In genomic region chr7:44232396-44232795, GRCh38 we compare ENCODE assay signal across 31 cellular contexts. TPM values are rescaled to one million over a fixed set of nuclear protein-coding genes. Genes with fewer than 3 reads are reported as not detected.
"Had no signal": no experiment of that assay in that cellular context is flagged by ENCODE, and none has a peak within 500 bp of the region (broad histone marks: within the 10 kb centered on the region; RNA-seq: fewer than 3 reads in every experiment).

No MANE protein-coding gene starts in this region.

- H3K4me1 Mint-ChIP-seq: activated CD4-positive, alpha-beta T cell treated with anti-CD3 and anti-CD28 coated beads for 36 hours; activated CD4-positive, alpha-beta T cell treated with anti-CD3 and anti-CD28 coated beads, Interleukin-2, amount 10 ng/mL, durations not matched to agents 24 days and 14 days; activated CD8-positive, alpha-beta memory T cell treated with anti-CD3 and anti-CD28 coated beads, Interleukin-2, amount 10 ng/mL, durations not matched to agents 7 days and 5 days; activated naive CD4-positive, alpha-beta T cell treated with anti-CD3 and anti-CD28 coated beads, Interleukin-2, amount 10 ng/mL, durations not matched to agents 7 days and 5 days; activated naive CD8-positive, alpha-beta T cell treated with anti-CD3 and anti-CD28 coated beads, Interleukin-2, amount 10 ng/mL, durations not matched to agents 7 days and 5 days had no signal

- ATAC-seq: activated CD4-positive, alpha-beta T cell treated with anti-CD3 and anti-CD28 coated beads for 36 hours; activated CD8-positive, alpha-beta memory T cell treated with anti-CD3 and anti-CD28 coated beads, Interleukin-2, amount 10 ng/mL, durations not matched to agents 7 days and 5 days; activated CD8-positive, alpha-beta T cell treated with anti-CD3 and anti-CD28 coated beads, Interleukin-2, amount 10 ng/mL, durations not matched to agents 7 days and 5 days; activated naive CD4-positive, alpha-beta T cell treated with anti-CD3 and anti-CD28 coated beads, Interleukin-2, amount 50 U/mL, for 72 hours; gastroesophageal sphincter had no signal

- H3K9me3 Mint-ChIP-seq: activated CD4-positive, alpha-beta memory T cell treated with anti-CD3 and anti-CD28 coated beads for 36 hours; activated CD4-positive, alpha-beta T cell treated with anti-CD3 and anti-CD28 coated beads, Interleukin-2, amount 10 ng/mL, durations not matched to agents 24 days and 14 days; activated naive CD4-positive, alpha-beta T cell treated with anti-CD3 and anti-CD28 coated beads, Interleukin-2, amount 10 ng/mL, durations not matched to agents 7 days and 5 days; activated naive CD4-positive, alpha-beta T cell treated with anti-CD3 and anti-CD28 coated beads, Interleukin-2, amount 50 U/mL, for 72 hours; activated naive CD8-positive, alpha-beta T cell treated with anti-CD3 and anti-CD28 coated beads, Interleukin-2, amount 10 ng/mL, durations not matched to agents 7 days and 5 days; activated T-helper 1 cell treated with anti-CD3 and anti-CD28 coated beads, Interleukin-12 subunit alpha, Interleukin-12 subunit beta, Interleukin-2, Interleukin-4 antibody, amounts not matched to agents 30 ng/mL and 10 ng/mL and 1 ng/mL, durations not matched to agents 14 hours and 24 hours and 36 hours; brain had no signal

- H3K27ac Mint-ChIP-seq: activated CD4-positive, alpha-beta memory T cell treated with anti-CD3 and anti-CD28 coated beads for 36 hours; activated CD4-positive, alpha-beta T cell treated with anti-CD3 and anti-CD28 coated beads for 36 hours; activated CD4-positive, alpha-beta T cell treated with anti-CD3 and anti-CD28 coated beads, Interleukin-2, amount 10 ng/mL, durations not matched to agents 24 days and 14 days; activated CD8-positive, alpha-beta memory T cell treated with anti-CD3 and anti-CD28 coated beads, Interleukin-2, amount 10 ng/mL, durations not matched to agents 7 days and 5 days; activated CD8-positive, alpha-beta T cell treated with anti-CD3 and anti-CD28 coated beads, Interleukin-2, amount 10 ng/mL, durations not matched to agents 7 days and 5 days; activated naive CD4-positive, alpha-beta T cell treated with anti-CD3 and anti-CD28 coated beads, Interleukin-2, amount 10 ng/mL, durations not matched to agents 7 days and 5 days; activated naive CD8-positive, alpha-beta T cell treated with anti-CD3 and anti-CD28 coated beads, Interleukin-2, amount 10 ng/mL, durations not matched to agents 7 days and 5 days; activated T-helper 1 cell treated with anti-CD3 and anti-CD28 coated beads, Interleukin-12 subunit alpha, Interleukin-12 subunit beta, Interleukin-2, Interleukin-4 antibody, amounts not matched to agents 30 ng/mL and 10 ng/mL and 1 ng/mL, durations not matched to agents 14 hours and 24 hours and 36 hours; brain had no signal

- DNase-seq: activated CD4-positive, alpha-beta memory T cell treated with anti-CD3 and anti-CD28 coated beads for 36 hours; activated CD4-positive, alpha-beta T cell treated with anti-CD3 and anti-CD28 coated beads for 36 hours; activated CD4-positive, alpha-beta T cell treated with anti-CD3 and anti-CD28 coated beads, Interleukin-2, amount 10 ng/mL, durations not matched to agents 24 days and 14 days; activated CD4-positive, CD25-positive, alpha-beta regulatory T cell; activated CD4-positive, CD25-positive, alpha-beta regulatory T cell treated with anti-CD3 and anti-CD28 coated beads, Interleukin-2, amount 50 U/mL, for 72 hours; activated CD8-positive, alpha-beta memory T cell treated with anti-CD3 and anti-CD28 coated beads, Interleukin-2, amount 10 ng/mL, durations not matched to agents 7 days and 5 days; activated CD8-positive, alpha-beta memory T cell treated with anti-CD3 and anti-CD28 coated beads, Interleukin-2, amount 50 U/mL, for 4 hours; activated CD8-positive, alpha-beta T cell treated with anti-CD3 and anti-CD28 coated beads, Interleukin-2, amount 10 ng/mL, durations not matched to agents 7 days and 5 days; activated gamma-delta T cell; activated naive CD4-positive, alpha-beta T cell; activated naive CD4-positive, alpha-beta T cell treated with anti-CD3 and anti-CD28 coated beads, Interleukin-2, amount 10 ng/mL, durations not matched to agents 7 days and 5 days; activated naive CD8-positive, alpha-beta T cell treated with anti-CD3 and anti-CD28 coated beads, Interleukin-2, amount 10 ng/mL, durations not matched to agents 7 days and 5 days; activated T-cell treated with anti-CD3 and anti-CD28 coated beads, Interleukin-2, amount 50 U/mL, for 1 hour; activated T-cell treated with anti-CD3 and anti-CD28 coated beads, Interleukin-2, amount 50 U/mL, for 48 hours; central memory CD4-positive, alpha-beta T cell; cerebellar nuclear complex; colonic mucosa; effector CD8-positive, alpha-beta T cell; esophagus squamous epithelium; foreskin melanocyte; T1000; WERI-Rb-1 had no signal

- H3K36me3 ChIP-seq: ascending aorta, breast epithelium, cardiac muscle cell, colonic mucosa, esophagus squamous epithelium, gastroesophageal sphincter, WERI-Rb-1 had no signal

- H3K4me1 ChIP-seq: ascending aorta, breast epithelium, colonic mucosa, esophagus squamous epithelium, gastroesophageal sphincter had no signal

- H3K9me3 ChIP-seq: ascending aorta, breast epithelium, colonic mucosa, esophagus squamous epithelium, gastroesophageal sphincter had no signal

- H3K27me3 ChIP-seq: ascending aorta, breast epithelium, cardiac muscle cell, colonic mucosa, esophagus squamous epithelium had no signal

- H3K4me3 Mint-ChIP-seq: activated CD4-positive, alpha-beta memory T cell treated with anti-CD3 and anti-CD28 coated beads for 36 hours; activated CD4-positive, alpha-beta T cell treated with anti-CD3 and anti-CD28 coated beads for 36 hours; activated CD4-positive, alpha-beta T cell treated with anti-CD3 and anti-CD28 coated beads, Interleukin-2, amount 10 ng/mL, durations not matched to agents 24 days and 14 days; activated CD8-positive, alpha-beta memory T cell treated with anti-CD3 and anti-CD28 coated beads, Interleukin-2, amount 10 ng/mL, durations not matched to agents 7 days and 5 days; activated CD8-positive, alpha-beta T cell treated with anti-CD3 and anti-CD28 coated beads, Interleukin-2, amount 10 ng/mL, durations not matched to agents 7 days and 5 days; activated naive CD4-positive, alpha-beta T cell treated with anti-CD3 and anti-CD28 coated beads, Interleukin-2, amount 10 ng/mL, durations not matched to agents 7 days and 5 days; activated naive CD8-positive, alpha-beta T cell treated with anti-CD3 and anti-CD28 coated beads, Interleukin-2, amount 10 ng/mL, durations not matched to agents 7 days and 5 days; activated T-helper 1 cell treated with anti-CD3 and anti-CD28 coated beads, Interleukin-12 subunit alpha, Interleukin-12 subunit beta, Interleukin-2, Interleukin-4 antibody, amounts not matched to agents 30 ng/mL and 10 ng/mL and 1 ng/mL, durations not matched to agents 14 hours and 24 hours and 36 hours; brain had no signal

- H3K36me3 Mint-ChIP-seq: activated CD4-positive, alpha-beta memory T cell treated with anti-CD3 and anti-CD28 coated beads for 36 hours; activated CD8-positive, alpha-beta memory T cell treated with anti-CD3 and anti-CD28 coated beads, Interleukin-2, amount 10 ng/mL, durations not matched to agents 7 days and 5 days; activated naive CD4-positive, alpha-beta T cell treated with anti-CD3 and anti-CD28 coated beads, Interleukin-2, amount 10 ng/mL, durations not matched to agents 7 days and 5 days; activated naive CD4-positive, alpha-beta T cell treated with anti-CD3 and anti-CD28 coated beads, Interleukin-2, amount 50 U/mL, for 72 hours; activated naive CD8-positive, alpha-beta T cell treated with anti-CD3 and anti-CD28 coated beads, Interleukin-2, amount 10 ng/mL, durations not matched to agents 7 days and 5 days; brain had no signal

- H3K27me3 Mint-ChIP-seq: activated CD4-positive, alpha-beta memory T cell treated with anti-CD3 and anti-CD28 coated beads for 36 hours; activated CD4-positive, alpha-beta T cell treated with anti-CD3 and anti-CD28 coated beads for 36 hours; activated CD4-positive, alpha-beta T cell treated with anti-CD3 and anti-CD28 coated beads, Interleukin-2, amount 10 ng/mL, durations not matched to agents 24 days and 14 days; activated CD8-positive, alpha-beta memory T cell treated with anti-CD3 and anti-CD28 coated beads, Interleukin-2, amount 10 ng/mL, durations not matched to agents 7 days and 5 days; activated naive CD4-positive, alpha-beta T cell treated with anti-CD3 and anti-CD28 coated beads, Interleukin-2, amount 10 ng/mL, durations not matched to agents 7 days and 5 days; activated naive CD8-positive, alpha-beta T cell treated with anti-CD3 and anti-CD28 coated beads, Interleukin-2, amount 10 ng/mL, durations not matched to agents 7 days and 5 days had no signal

- H3K27ac ChIP-seq: ascending aorta, breast epithelium, cardiac muscle cell, colonic mucosa, epithelial cell of prostate, esophagus squamous epithelium, gastroesophageal sphincter, WERI-Rb-1 had no signal

- H3K4me3 ChIP-seq: ascending aorta, breast epithelium, cardiac muscle cell, colonic mucosa, esophagus squamous epithelium, gastroesophageal sphincter had no signal

RNA-seq across cellular contexts. Expression of gene GCK, which starts 43.2 kb away (rescaled TPM):
- total RNA-seq: activated CD8-positive, alpha-beta T cell treated with anti-CD3 and anti-CD28 coated beads, Interleukin-2, amount 10 ng/mL, durations not matched to agents 7 days and 5 days; T-helper 1 cell treated with Interleukin-12 subunit alpha and Interleukin-12 subunit beta and Interleukin-4 antibody, amounts not matched to agents 30 ng/mL and 1 ng/mL, for 36 hours had no signal
